Comparison of ENCODE assay signal across 34 cellular contexts in genomic region chr1:43729816-43730463, GRCh38. TPM values are rescaled to one million over a fixed set of nuclear protein-coding genes. Genes with fewer than 3 reads are reported as not detected.
A peak's percentile ranks its signal among the peaks of the same experiment; 100 is the strongest.
DNase-seq lines count a peak whose midpoint lies in the region; ATAC-seq, FAIRE-seq and TF ChIP-seq lines count a peak whose summit lies in the region.
"Had no signal": no experiment of that assay in that cellular context is flagged by ENCODE, and none has a peak within 500 bp of the region (broad histone marks: within the 10 kb centered on the region; RNA-seq: fewer than 3 reads in every experiment).

No MANE protein-coding gene starts in this region.

- H3K27ac ChIP-seq in CD4-positive, CD25-positive, alpha-beta regulatory T cell (ENCODE audit: insufficient read depth, low read length, poor library complexity, severe bottlenecking), result no peak overlapping the region
- H3K27ac ChIP-seq in OCI-LY7 (ENCODE audit: low read depth, low read length, poor library complexity, severe bottlenecking) (no peak overlapping the region), endothelial cell of umbilical vein (ENCODE audit: insufficient read depth, low read depth, low read length) (no peak overlapping the region), spleen (no peak overlapping the region)
- no peak overlapping the region for H3K27ac ChIP-seq in CD4-positive, alpha-beta T cell (ENCODE audit: low read depth, low read length)
- H3K27ac ChIP-seq in CD4-positive, alpha-beta memory T cell (ENCODE audit: low read depth, low read length), result no peak overlapping the region
- H3K27ac ChIP-seq: BLaER1, coronary artery, epithelial cell of prostate, left lung, Peyer's patch, right lobe of liver, WERI-Rb-1 had no signal

- TF ChIP-seq CTCF in OCI-LY7 (conservative IDR thresholded peaks at IDR 0.05; ENCODE audit: low read length) (no peak), endothelial cell of umbilical vein (IDR thresholded peaks at IDR 0.05; ENCODE audit: extremely low read depth in 1 of 2, insufficient read depth in 1 of 2, low read depth in 1 of 2, low read length in 2 of 2) (no peak), progenitor cell of endocrine pancreas (IDR thresholded peaks at IDR 0.05; ENCODE audit: unreplicated experiment) (no peak), spleen (IDR thresholded peaks at IDR 0.05 in 8 of 11, conservative IDR thresholded peaks at IDR 0.05 in 3 of 11) (no peak)
- TF ChIP-seq CTCF in CD4-positive, alpha-beta T cell (IDR thresholded peaks at IDR 0.05), result no peak

- H3K79me2 ChIP-seq in OCI-LY7 (ENCODE audit: insufficient read depth, low read depth, low read length), result no peaks in the 10 kb centered on the region
- H3K79me2 ChIP-seq in endothelial cell of umbilical vein (ENCODE audit: control insufficient read depth, insufficient read depth, low read length), result peaks cover 16% of the 10 kb centered on the region

- peaks cover 8% of the 10 kb centered on the region for H3K36me3 Mint-ChIP-seq in CD4-positive, CD25-positive, alpha-beta regulatory T cell
- H3K36me3 Mint-ChIP-seq in progenitor cell of endocrine pancreas (ENCODE audit: insufficient read depth), result no peaks in the 10 kb centered on the region
- peaks cover 13% of the 10 kb centered on the region for H3K36me3 Mint-ChIP-seq in CD4-positive, alpha-beta T cell (ENCODE audit: low read depth)
- peaks cover 8 to 10% of the 10 kb centered on the region in 2 donors for H3K36me3 Mint-ChIP-seq in CD4-positive, alpha-beta memory T cell
- H3K36me3 Mint-ChIP-seq: activated naive CD4-positive, alpha-beta T cell treated with anti-CD3 and anti-CD28 coated beads, Interleukin-2, amount 50 U/mL, for 72 hours had no signal

- WGBS in spleen, 5 donors, result 93 to 99% (median 97%) methylated on average over 4 of the region's 4 CpGs

- H3K9me3 ChIP-seq in CD4-positive, CD25-positive, alpha-beta regulatory T cell (ENCODE audit: control insufficient read depth in 2 of 2, low read length in 2 of 2), result no peaks in the 10 kb centered on the region
- H3K9me3 ChIP-seq in OCI-LY7 (ENCODE audit: low read length), result no peaks in the 10 kb centered on the region
- no peaks in the 10 kb centered on the region for H3K9me3 ChIP-seq in endothelial cell of umbilical vein (replicated peaks; ENCODE audit: control insufficient read depth, insufficient read depth, low read length)
- no peaks in the 10 kb centered on the region for H3K9me3 ChIP-seq in spleen
- H3K9me3 ChIP-seq in CD4-positive, alpha-beta T cell (ENCODE audit: control insufficient read depth, low read length), result no peaks in the 10 kb centered on the region
- H3K9me3 ChIP-seq in CD4-positive, alpha-beta memory T cell (ENCODE audit: control insufficient read depth in 1 of 2, low read length in 2 of 2), result no peaks in the 10 kb centered on the region
- H3K9me3 ChIP-seq: BLaER1, left lung, Peyer's patch, right lobe of liver, tibial nerve had no signal

- H3K4me1 Mint-ChIP-seq in CD4-positive, CD25-positive, alpha-beta regulatory T cell, result peaks cover 5 to 17% (median 9%) of the 10 kb centered on the region in 4 donors
- no peaks in the 10 kb centered on the region for H3K4me1 Mint-ChIP-seq in progenitor cell of endocrine pancreas (ENCODE audit: low read depth)
- peaks cover 5% of the 10 kb centered on the region for H3K4me1 Mint-ChIP-seq in CD4-positive, alpha-beta T cell (ENCODE audit: low read depth)
- H3K4me1 Mint-ChIP-seq in CD4-positive, alpha-beta memory T cell, result peaks cover 0 to 13% (median 5%) of the 10 kb centered on the region in 4 donors

- dilution Hi-C loops in endothelial cell of umbilical vein (cut with MboI; ENCODE audit: extremely low pct_ligation_motif_present, low sequenced_read_pairs), result no loop called here

- H3K4me2 ChIP-seq in OCI-LY7 (ENCODE audit: low read length) (no peak overlapping the region), endothelial cell of umbilical vein (ENCODE audit: insufficient read depth, low read length) (no peak overlapping the region)
- H3K4me2 ChIP-seq: BLaER1 had no signal

- DNase-seq in CD4-positive, CD25-positive, alpha-beta regulatory T cell, result no peak
- DNase-seq in OCI-LY7 (ENCODE audit: low spot score), result no peak
- DNase-seq in endothelial cell of umbilical vein (ENCODE audit: low read depth, low spot score), result no peak
- no peak for DNase-seq in progenitor cell of endocrine pancreas (ENCODE audit: low spot score, unreplicated experiment)
- DNase-seq in NK-92 treated with Interleukin-12 subunit alpha and Interleukin-12 subunit beta, amount 100 ng/mL, for 24 hours (lab: John Stamatoyannopoulos, UW), result no peak
- DNase-seq in spleen, result no peak
- no peak for DNase-seq in CD4-positive, alpha-beta T cell
- no peak for DNase-seq in CD4-positive, alpha-beta memory T cell
- DNase-seq: activated CD4-positive, alpha-beta T cell treated with anti-CD3 and anti-CD28 coated beads for 4 hours; activated CD8-positive, alpha-beta memory T cell treated with anti-CD3 and anti-CD28 coated beads for 24 hours; activated effector memory CD4-positive, alpha-beta T cell treated with Interleukin-2 at 50 U/mL for 16 hours; activated T-cell treated with anti-CD3 and anti-CD28 coated beads for 4 hours; COR-L47; effector CD8-positive, alpha-beta T cell; GF-D8; islet precursor cell; left lung; mesenchymal stem cell; NCI-H1105; NCI-H2029 treated with DMSO at 0.1 percent for 48 hours; NCI-H2227 treated with DMSO at 0.1 percent for 48 hours; NCI-H69; Peyer's patch; posterior cingulate gyrus; right lobe of liver; SHP77 treated with DMSO at 0.1 percent for 48 hours; stimulated activated CD4-positive, alpha-beta T cell treated with anti-CD3 and anti-CD28 coated beads, Interleukin-4, amount 100 ng/mL, for 4 hours; T1000; WERI-Rb-1 had no signal

- H3K27me3 ChIP-seq in CD4-positive, CD25-positive, alpha-beta regulatory T cell (ENCODE audit: control insufficient read depth, insufficient read depth, low read length), result no peaks in the 10 kb centered on the region
- H3K27me3 ChIP-seq in endothelial cell of umbilical vein (ENCODE audit: control insufficient read depth in 2 of 2, insufficient read depth in 2 of 2, low read length in 2 of 2) (no peaks in the 10 kb centered on the region), spleen (replicated peaks in 1 of 7) (no peaks in the 10 kb centered on the region)
- no peaks in the 10 kb centered on the region for H3K27me3 ChIP-seq in CD4-positive, alpha-beta T cell (ENCODE audit: control insufficient read depth, insufficient read depth, low read length)
- no peaks in the 10 kb centered on the region for H3K27me3 ChIP-seq in CD4-positive, alpha-beta memory T cell (ENCODE audit: insufficient read depth, low read length)
- H3K27me3 ChIP-seq: BLaER1, left lung, Peyer's patch, right lobe of liver, tibial nerve had no signal

- H3K9ac ChIP-seq in endothelial cell of umbilical vein (replicated peaks; ENCODE audit: extremely low read depth, insufficient read depth, low read length), result no peak overlapping the region
- H3K9ac ChIP-seq: BLaER1 had no signal

- intact Hi-C loops in OCI-LY7 (cut with micrococcal nuclease; ENCODE audit: unreplicated experiment), result no loop called here
- intact Hi-C loops in endothelial cell of umbilical vein (cut with micrococcal nuclease), result no loop called here
- intact Hi-C loops in spleen (cut with DNase I; ENCODE audit: low total_unique reads), result no loop called here
- intact Hi-C loops in CD4-positive, alpha-beta T cell (cut with DNase I, micrococcal nuclease), result no loop called here
- intact Hi-C loops in CD4-positive, alpha-beta memory T cell (cut with micrococcal nuclease), result no loop called here

- H3K4me3 ChIP-seq in CD4-positive, CD25-positive, alpha-beta regulatory T cell (ENCODE audit: low read depth, low read length), result no peak overlapping the region
- H3K4me3 ChIP-seq in OCI-LY7 (ENCODE audit: low read depth, low read length, poor library complexity, severe bottlenecking) (no peak overlapping the region), endothelial cell of umbilical vein (replicated peaks in 1 of 3; ENCODE audit: insufficient read depth in 1 of 3, low read depth in 1 of 3, low read length in 3 of 3) (no peak overlapping the region), spleen (no peak overlapping the region)
- no peak overlapping the region for H3K4me3 ChIP-seq in CD4-positive, alpha-beta memory T cell (ENCODE audit: low read length in 2 of 2)
- H3K4me3 ChIP-seq: BLaER1, coronary artery, left lung, Peyer's patch, right lobe of liver, tibial nerve had no signal

- no peak overlapping the region for H3K4me3 Mint-ChIP-seq in CD4-positive, CD25-positive, alpha-beta regulatory T cell
- H3K4me3 Mint-ChIP-seq in progenitor cell of endocrine pancreas (ENCODE audit: low read depth), result no peak overlapping the region
- no peak overlapping the region for H3K4me3 Mint-ChIP-seq in CD4-positive, alpha-beta T cell
- no peak overlapping the region for H3K4me3 Mint-ChIP-seq in CD4-positive, alpha-beta memory T cell

- H3K36me3 ChIP-seq in CD4-positive, CD25-positive, alpha-beta regulatory T cell (ENCODE audit: control insufficient read depth, insufficient read depth, low read length), result no peaks in the 10 kb centered on the region
- no peaks in the 10 kb centered on the region for H3K36me3 ChIP-seq in OCI-LY7 (ENCODE audit: insufficient read depth, low read length)
- no peaks in the 10 kb centered on the region for H3K36me3 ChIP-seq in endothelial cell of umbilical vein (ENCODE audit: control insufficient read depth in 2 of 2, extremely low read depth in 1 of 2, insufficient read depth in 2 of 2, low read length in 2 of 2)
- H3K36me3 ChIP-seq in spleen, result no peaks in the 10 kb centered on the region
- no peaks in the 10 kb centered on the region for H3K36me3 ChIP-seq in CD4-positive, alpha-beta memory T cell (ENCODE audit: insufficient read depth, low read length)
- H3K36me3 ChIP-seq: left lung, Peyer's patch, right lobe of liver, tibial nerve, WERI-Rb-1 had no signal

- no peaks in the 10 kb centered on the region for H3K9me2 ChIP-seq in OCI-LY7 (ENCODE audit: insufficient read depth, low read length)

- H3K27ac Mint-ChIP-seq in CD4-positive, CD25-positive, alpha-beta regulatory T cell, result peak overlapping the region in 2 of 3 donors; percentile 7 to 16
- peak overlapping the region; percentile 7 for H3K27ac Mint-ChIP-seq in progenitor cell of endocrine pancreas
- no peak overlapping the region for H3K27ac Mint-ChIP-seq in CD4-positive, alpha-beta T cell
- peak overlapping the region in 1 of 7 donors; percentile 1 for H3K27ac Mint-ChIP-seq in CD4-positive, alpha-beta memory T cell
- H3K27ac Mint-ChIP-seq: activated naive CD4-positive, alpha-beta T cell treated with anti-CD3 and anti-CD28 coated beads, Interleukin-2, amount 50 U/mL, for 72 hours had no signal

- no peaks in the 10 kb centered on the region for H3K27me3 Mint-ChIP-seq in CD4-positive, CD25-positive, alpha-beta regulatory T cell
- H3K27me3 Mint-ChIP-seq in progenitor cell of endocrine pancreas, result no peaks in the 10 kb centered on the region
- no peaks in the 10 kb centered on the region for H3K27me3 Mint-ChIP-seq in CD4-positive, alpha-beta T cell
- no peaks in the 10 kb centered on the region for H3K27me3 Mint-ChIP-seq in CD4-positive, alpha-beta memory T cell

- ATAC-seq in CD4-positive, CD25-positive, alpha-beta regulatory T cell (ENCODE audit: low read depth in 2 of 2), result no peak
- no peak for ATAC-seq in CD4-positive, alpha-beta T cell (ENCODE audit: poor library complexity)
- ATAC-seq: activated naive CD4-positive, alpha-beta T cell treated with anti-CD3 and anti-CD28 coated beads, Interleukin-2, amount 50 U/mL, for 72 hours; left lung; right lobe of liver had no signal

- H2AFZ ChIP-seq in OCI-LY7 (ENCODE audit: low read length) (no peak overlapping the region), endothelial cell of umbilical vein (ENCODE audit: low read depth, low read length) (no peak overlapping the region)

- TF ChIP-seq POLR2A in endothelial cell of umbilical vein (IDR thresholded peaks at IDR 0.05; ENCODE audit: low read depth, low read length), result no peak
- TF ChIP-seq POLR2A in spleen (IDR thresholded peaks at IDR 0.05), result no peak

- POLR2A ChIA-PET in OCI-LY7 (lab: Charles Lee) (no interaction called here), endothelial cell of umbilical vein (lab: Charles Lee) (no interaction called here)
- POLR2A ChIA-PET in CD4-positive, alpha-beta T cell (lab: Charles Lee), result no interaction called here
- POLR2A ChIA-PET in CD4-positive, alpha-beta memory T cell (lab: Charles Lee; ENCODE audit: partially characterized antibody), result no interaction called here

- no peaks in the 10 kb centered on the region for H4K20me1 ChIP-seq in OCI-LY7 (ENCODE audit: insufficient read depth, low read length)
- H4K20me1 ChIP-seq in endothelial cell of umbilical vein (replicated peaks; ENCODE audit: control insufficient read depth, extremely low read depth, insufficient read depth, low read length), result no peaks in the 10 kb centered on the region

- H3K9me1 ChIP-seq in endothelial cell of umbilical vein (replicated peaks; ENCODE audit: control insufficient read depth, extremely low read depth, insufficient read depth, low read length), result no peaks in the 10 kb centered on the region

- CTCF ChIA-PET in OCI-LY7 (lab: Charles Lee; ENCODE audit: unreplicated experiment) (no interaction called here), endothelial cell of umbilical vein (lab: Charles Lee) (no interaction called here)
- CTCF ChIA-PET in CD4-positive, alpha-beta T cell (lab: Charles Lee), result no interaction called here
- CTCF ChIA-PET in CD4-positive, alpha-beta memory T cell (lab: Charles Lee; ENCODE audit: partially characterized antibody), result no interaction called here

- H3K4me1 ChIP-seq in CD4-positive, CD25-positive, alpha-beta regulatory T cell (ENCODE audit: control insufficient read depth, insufficient read depth, low read length, poor library complexity, severe bottlenecking), result no peaks in the 10 kb centered on the region
- H3K4me1 ChIP-seq in OCI-LY7 (ENCODE audit: insufficient read depth, low read length, poor library complexity, severe bottlenecking), result peaks cover 6% of the 10 kb centered on the region
- H3K4me1 ChIP-seq in endothelial cell of umbilical vein (ENCODE audit: control insufficient read depth, extremely low read depth, insufficient read depth, low read length), result no peaks in the 10 kb centered on the region
- no peaks in the 10 kb centered on the region for H3K4me1 ChIP-seq in spleen
- no peaks in the 10 kb centered on the region for H3K4me1 ChIP-seq in CD4-positive, alpha-beta memory T cell (ENCODE audit: insufficient read depth, low read length)
- H3K4me1 ChIP-seq: BLaER1, left lung, Peyer's patch, right lobe of liver had no signal

- no peaks in the 10 kb centered on the region for H3K9me3 Mint-ChIP-seq in CD4-positive, CD25-positive, alpha-beta regulatory T cell
- H3K9me3 Mint-ChIP-seq in progenitor cell of endocrine pancreas (ENCODE audit: low read depth), result no peaks in the 10 kb centered on the region
- H3K9me3 Mint-ChIP-seq in CD4-positive, alpha-beta T cell, result no peaks in the 10 kb centered on the region
- no peaks in the 10 kb centered on the region for H3K9me3 Mint-ChIP-seq in CD4-positive, alpha-beta memory T cell
- H3K9me3 Mint-ChIP-seq: activated naive CD4-positive, alpha-beta T cell treated with anti-CD3 and anti-CD28 coated beads, Interleukin-2, amount 50 U/mL, for 72 hours had no signal

- BruUV-seq in OCI-LY7 (replicated peaks; lab: Mats Ljungman, UMichigan), result TSS peak; percentile 11
- no TSS peak for BruUV-seq in endothelial cell of umbilical vein (replicated peaks; lab: Mats Ljungman, UMichigan)

- FAIRE-seq in endothelial cell of umbilical vein (lab: Jason Lieb, UNC), result peak; percentile 54

RNA-seq across cellular contexts. Expression of gene ST3GAL3, which starts 22.6 kb away (rescaled TPM):
- total RNA-seq in CD4-positive, CD25-positive, alpha-beta regulatory T cell, result 25.0 TPM
- 1 to 10 TPM; 5.7 to 9.6 (median 8.3) TPM for polyA plus RNA-seq in CD4-positive, CD25-positive, alpha-beta regulatory T cell
- 13.2 and 24.0 TPM in 2 replicates for total RNA-seq in OCI-LY7 (2014; rRNA removed; shearing (Covaris generic))
- total RNA-seq in OCI-LY7 (2022), result 45.0 and 52.0 TPM in 2 replicates
- total RNA-seq in endothelial cell of umbilical vein, result 27.9 and 35.8 TPM in 2 replicates
- 14.3 TPM in 2 replicates for polyA plus RNA-seq in endothelial cell of umbilical vein
- 15.9 and 17.4 TPM in 2 replicates for polyA plus RNA-seq in endothelial cell of umbilical vein (2011; cell fraction: cytosol; rRNA removed)
- polyA plus RNA-seq in endothelial cell of umbilical vein (2011; cell fraction: nucleus; rRNA removed), result 33.3 and 34.6 TPM in 2 replicates
- 13.7 and 14.9 TPM in 2 replicates for polyA plus RNA-seq in endothelial cell of umbilical vein (2012)
- 28.5 and 34.0 TPM in 2 replicates for polyA minus RNA-seq in endothelial cell of umbilical vein
- 6.5 TPM for polyA minus RNA-seq in endothelial cell of umbilical vein (2011; cell fraction: cytosol; rRNA and poly(A)+ RNA removed)
- 33.9 and 46.2 TPM in 2 replicates for polyA minus RNA-seq in endothelial cell of umbilical vein (2011; cell fraction: nucleus; rRNA and poly(A)+ RNA removed)
- 14.6 and 14.9 TPM in 2 replicates for total RNA-seq in progenitor cell of endocrine pancreas
- total RNA-seq in spleen, result 10 to 100 TPM; 15.6 to 34.3 (median 22.4) TPM
- 10 to 100 TPM in 1 of 3 donors, 1 to 10 TPM in 2; 6.4 to 11.7 (median 8.7) TPM for polyA plus RNA-seq in spleen
- 10 to 100 TPM; 17.6 to 20.5 TPM for total RNA-seq in CD4-positive, alpha-beta T cell
- 10 to 100 TPM; 22.6 to 29.6 TPM for total RNA-seq in CD4-positive, alpha-beta memory T cell
- polyA plus RNA-seq in CD4-positive, alpha-beta memory T cell, result 1 to 10 TPM; 6.1 to 9.9 TPM
